In the genomic region with DNA sequence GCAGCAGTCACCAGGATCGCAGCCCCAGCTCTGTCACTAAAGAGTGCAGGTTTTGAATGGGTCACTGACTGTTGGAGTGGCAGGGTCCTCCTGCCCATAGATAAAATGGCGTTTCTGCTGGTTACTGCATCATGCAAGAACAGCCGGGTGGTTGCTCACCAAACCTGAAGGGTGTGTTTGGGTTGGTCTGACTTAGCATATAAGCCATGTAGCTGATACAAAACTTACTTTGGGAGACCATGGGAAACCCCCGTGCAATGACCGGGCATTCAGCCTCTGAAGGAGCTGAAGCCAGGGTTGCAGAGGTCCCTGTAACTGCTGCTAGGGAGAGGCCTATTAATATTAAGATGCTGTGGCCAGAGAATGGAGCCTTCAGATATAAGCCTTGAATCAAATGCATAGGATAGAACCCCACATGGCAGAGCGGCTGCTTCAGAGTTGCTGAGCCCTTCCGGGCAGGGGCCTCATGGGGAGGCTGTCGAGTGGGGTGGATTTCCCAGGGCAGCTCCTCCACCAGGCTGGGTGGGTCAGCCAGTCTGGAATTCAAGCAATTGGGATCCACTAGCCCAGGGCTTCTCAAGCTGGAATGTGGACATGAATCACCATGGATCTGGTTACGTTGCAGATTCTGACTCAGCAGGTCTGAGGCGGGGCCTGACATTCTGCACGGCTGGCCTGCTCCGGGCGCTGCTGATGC, we compare ENCODE assay signal across 10 cellular contexts.
DNase-seq lines count a peak whose midpoint lies in the region; ATAC-seq and TF ChIP-seq lines count a peak whose summit lies in the region.
"Had no signal": no experiment of that assay in that cellular context is flagged by ENCODE, and none has a peak within 500 bp of the region (broad histone marks: within the 10 kb centered on the region; RNA-seq: fewer than 3 reads in every experiment).

No MANE protein-coding gene starts in this region.

- H3K9me3 ChIP-seq in endodermal cell (ENCODE audit: control insufficient read depth, low read length) (no peaks in the 10 kb centered on the region), aorta (ENCODE audit: control insufficient read depth, low read length) (peaks cover 1% of the 10 kb centered on the region)

- H3K27me3 Mint-ChIP-seq in endodermal cell (ENCODE audit: insufficient read depth) (peaks cover 5% of the 10 kb centered on the region), endothelial cell (ENCODE audit: unreplicated experiment) (peaks cover 7% of the 10 kb centered on the region)
- peaks cover 6 to 16% (median 11%) of the 10 kb centered on the region in 5 donors for H3K27me3 Mint-ChIP-seq in naive thymus-derived CD8-positive, alpha-beta T cell

- no peak overlapping the region for H3K4me3 ChIP-seq in endodermal cell (ENCODE audit: low read length)
- H3K4me3 ChIP-seq in aorta (ENCODE audit: low read length in 2 of 2): no peak overlapping the region
- H3K4me3 ChIP-seq: lung had no signal

- H3K4me1 ChIP-seq in endodermal cell (ENCODE audit: control insufficient read depth, insufficient read depth, low read length): peaks cover 3% of the 10 kb centered on the region
- no peaks in the 10 kb centered on the region for H3K4me1 ChIP-seq in aorta (ENCODE audit: control insufficient read depth in 1 of 2, insufficient read depth in 2 of 2, low read length in 2 of 2)

- WGBS in endodermal cell (ENCODE audit: insufficient coverage in 1 of 2, insufficient read length in 1 of 2), 2 experiments: 85 to 89% methylated on average over 10 to 13 of the region's 13 CpGs
- 75 to 78% methylated on average over 13 of the region's 13 CpGs for WGBS in aorta, 2 donors

- H3K4me1 Mint-ChIP-seq in endodermal cell (peaks cover 3% of the 10 kb centered on the region), endothelial cell (ENCODE audit: unreplicated experiment) (no peaks in the 10 kb centered on the region)
- H3K4me1 Mint-ChIP-seq in naive thymus-derived CD8-positive, alpha-beta T cell: peaks cover 0 to 2% (median 0%) of the 10 kb centered on the region in 4 donors

- no peak overlapping the region for H3K4me3 Mint-ChIP-seq in endodermal cell
- H3K4me3 Mint-ChIP-seq in endothelial cell (ENCODE audit: unreplicated experiment): no peak overlapping the region
- no peak overlapping the region for H3K4me3 Mint-ChIP-seq in naive thymus-derived CD8-positive, alpha-beta T cell

- intact Hi-C loops in aorta (cut with DNase I): no loop called here

- TF ChIP-seq CTCF in endodermal cell (conservative IDR thresholded peaks at IDR 0.05) (no peak), endothelial cell (IDR thresholded peaks at IDR 0.05; ENCODE audit: unreplicated experiment) (no peak)

- H3K9me3 Mint-ChIP-seq in endodermal cell (no peaks in the 10 kb centered on the region), endothelial cell (ENCODE audit: unreplicated experiment) (no peaks in the 10 kb centered on the region)
- H3K9me3 Mint-ChIP-seq in naive thymus-derived CD8-positive, alpha-beta T cell: peaks cover 0 to 9% (median 5%) of the 10 kb centered on the region in 9 donors

- H3K27me3 ChIP-seq in endodermal cell (ENCODE audit: control insufficient read depth, insufficient read depth, low read length, poor library complexity, severe bottlenecking): peaks cover under 1% of the 10 kb centered on the region
- no peaks in the 10 kb centered on the region for H3K27me3 ChIP-seq in aorta (ENCODE audit: control insufficient read depth in 1 of 2, insufficient read depth in 2 of 2, low read length in 1 of 2)

- peak; percentile 90 for DNase-seq in Daoy (ENCODE audit: low read depth)
- DNase-seq in NCI-H460 (ENCODE audit: extremely low read depth, low read depth): peak; percentile 90
- peak; percentile 69 for DNase-seq in endodermal cell
- peak; percentile 94 for DNase-seq in non-pigmented ciliary epithelial cell (ENCODE audit: low read depth)
- no peak for DNase-seq in aorta
- DNase-seq in endothelial cell (ENCODE audit: low spot score): no peak
- no peak for DNase-seq in naive thymus-derived CD8-positive, alpha-beta T cell
- DNase-seq: activated CD4-positive, alpha-beta T cell treated with anti-CD3 and anti-CD28 coated beads, Interleukin-2, amount 50 U/mL, for 4 hours had no signal

- H3K27ac Mint-ChIP-seq in endodermal cell (no peak overlapping the region), endothelial cell (ENCODE audit: unreplicated experiment) (no peak overlapping the region)
- H3K27ac Mint-ChIP-seq in naive thymus-derived CD8-positive, alpha-beta T cell: peak overlapping the region in 1 of 10 donors; percentile 9

- ATAC-seq in aorta (ENCODE audit: low FRiP score) (no peak), GM18519 (IDR thresholded peaks at IDR 0.05; ENCODE audit: low FRiP score, unreplicated experiment) (no peak)
- ATAC-seq in naive thymus-derived CD8-positive, alpha-beta T cell: no peak

- H3K36me3 Mint-ChIP-seq in endodermal cell (ENCODE audit: low read depth) (no peaks in the 10 kb centered on the region), endothelial cell (ENCODE audit: low read depth, unreplicated experiment) (no peaks in the 10 kb centered on the region)
- peaks cover 0 to 3% (median under 1%) of the 10 kb centered on the region in 3 donors for H3K36me3 Mint-ChIP-seq in naive thymus-derived CD8-positive, alpha-beta T cell

- no peak overlapping the region for H3K9ac ChIP-seq in endodermal cell (ENCODE audit: extremely low read depth, low read length, poor library complexity, severe bottlenecking)

- H3K36me3 ChIP-seq in endodermal cell (ENCODE audit: control insufficient read depth, insufficient read depth, low read length): no peaks in the 10 kb centered on the region
- H3K36me3 ChIP-seq in aorta (ENCODE audit: control insufficient read depth in 1 of 2, insufficient read depth in 2 of 2, low read length in 1 of 2): no peaks in the 10 kb centered on the region

- POLR2A ChIA-PET in naive thymus-derived CD8-positive, alpha-beta T cell (lab: Charles Lee): no interaction called here

- H3K27ac ChIP-seq in endodermal cell (ENCODE audit: low read depth, low read length): no peak overlapping the region
- H3K27ac ChIP-seq in aorta (ENCODE audit: low read depth in 1 of 2, low read length in 2 of 2): no peak overlapping the region

Comparison
In these comparisons a context has a peak if more than half of its experiments do, and no peak if none do; other contexts are left out.
1. DNase-seq: peak in Daoy (single experiment), NCI-H460 (single experiment), endodermal cell (single experiment) and non-pigmented ciliary epithelial cell (single experiment); none in aorta (0 of 2), endothelial cell (single experiment) and naive thymus-derived CD8-positive, alpha-beta T cell (0 of 10).